ENCODE assay signal across 6 cellular contexts in genomic region chr12:55706840-55707671, GRCh38. TPM values are rescaled to one million over a fixed set of nuclear protein-coding genes. Genes with fewer than 3 reads are reported as not detected.
DNase-seq lines count a peak whose midpoint lies in the region; ATAC-seq and TF ChIP-seq lines count a peak whose summit lies in the region.

No MANE protein-coding gene starts in this region.

- TF ChIP-seq CTCF in fibroblast of villous mesenchyme (IDR thresholded peaks at IDR 0.05; ENCODE audit: insufficient read depth, low read depth, low read length) = no peak

- peaks cover 20% of the 10 kb centered on the region for H3K27me3 Mint-ChIP-seq in activated CD4-positive, alpha-beta T cell treated with anti-CD3 and anti-CD28 coated beads for 36 hours

- intact Hi-C loops in activated CD4-positive, alpha-beta T cell treated with anti-CD3 and anti-CD28 coated beads for 36 hours (cut with DNase I, micrococcal nuclease) = no loop called here

- H3K4me1 Mint-ChIP-seq in activated CD4-positive, alpha-beta T cell treated with anti-CD3 and anti-CD28 coated beads for 36 hours = peaks cover 18% of the 10 kb centered on the region

- peak overlapping the region; percentile 70 for H3K4me3 Mint-ChIP-seq in activated CD4-positive, alpha-beta T cell treated with anti-CD3 and anti-CD28 coated beads for 36 hours

- peak overlapping the region; percentile 56 for H3K4me3 ChIP-seq in fibroblast of villous mesenchyme (ENCODE audit: low read depth, low read length)

- CTCF ChIA-PET in activated CD4-positive, alpha-beta T cell treated with anti-CD3 and anti-CD28 coated beads for 36 hours (lab: Charles Lee) = interaction anchor here (0.7 to 3.0 kb wide), 8 partner anchors 10 to 917 kb away, joined by 3 to 13 read pairs (median 4); no protein-coding TSS in a partner anchor

- peak; percentile 27 for DNase-seq in activated CD4-positive, alpha-beta T cell treated with anti-CD3 and anti-CD28 coated beads for 36 hours
- no peak for DNase-seq in activated CD4-positive, alpha-beta T cell treated with anti-CD3 and anti-CD28 coated beads, Interleukin-2, amount 50 U/mL, for 1 hour
- DNase-seq in fibroblast of villous mesenchyme (ENCODE audit: low read depth) (no peak), SW480 (ENCODE audit: low spot score) (no peak)
- DNase-seq in stimulated activated naive CD8-positive, alpha-beta T cell treated with anti-CD3 and anti-CD28 coated beads, Interleukin-15, Interleukin-2, amounts not matched to agents 100 U/mL and 50 U/mL, for 24 hours = peak; percentile 24

- no peak overlapping the region for H3K27ac Mint-ChIP-seq in activated CD4-positive, alpha-beta T cell treated with anti-CD3 and anti-CD28 coated beads for 36 hours

- peak; percentile 27 for ATAC-seq in activated CD4-positive, alpha-beta T cell treated with anti-CD3 and anti-CD28 coated beads for 36 hours
- ATAC-seq in stimulated activated naive CD8-positive, alpha-beta T cell treated with anti-CD3 and anti-CD28 coated beads, Interleukin-15, Interleukin-2, amounts not matched to agents 100 U/mL and 50 U/mL, for 24 hours = no peak
- ATAC-seq in HG03196 (IDR thresholded peaks at IDR 0.05; ENCODE audit: unreplicated experiment) = no peak

- H3K9me3 Mint-ChIP-seq in activated CD4-positive, alpha-beta T cell treated with anti-CD3 and anti-CD28 coated beads for 36 hours (ENCODE audit: low read depth) = no peaks in the 10 kb centered on the region

- POLR2A ChIA-PET in activated CD4-positive, alpha-beta T cell treated with anti-CD3 and anti-CD28 coated beads for 36 hours (lab: Charles Lee) = no interaction called here

- no peaks in the 10 kb centered on the region for H3K36me3 Mint-ChIP-seq in activated CD4-positive, alpha-beta T cell treated with anti-CD3 and anti-CD28 coated beads for 36 hours (ENCODE audit: low read depth)

RNA-seq across cellular contexts. Expression of gene ITGA7, which starts 0.6 kb away (rescaled TPM):
- total RNA-seq in activated CD4-positive, alpha-beta T cell treated with anti-CD3 and anti-CD28 coated beads for 36 hours = 1 to 10 TPM; 5.5 to 5.6 TPM
- total RNA-seq in fibroblast of villous mesenchyme = 1.3 TPM in 2 replicates

RNA-seq across cellular contexts. Expression of gene BLOC1S1, which starts 8.8 kb away (rescaled TPM):
- 100 to 1,000 TPM; 107 to 115 TPM for total RNA-seq in activated CD4-positive, alpha-beta T cell treated with anti-CD3 and anti-CD28 coated beads for 36 hours
- total RNA-seq in fibroblast of villous mesenchyme = 36.3 and 54.4 TPM in 2 replicates

RNA-seq across cellular contexts. Expression of gene RDH5, which starts 13.1 kb away (rescaled TPM):
- 10 to 100 TPM in 1 of 2 experiments, 1 to 10 TPM in 1; 9.6 to 12.2 TPM for total RNA-seq in activated CD4-positive, alpha-beta T cell treated with anti-CD3 and anti-CD28 coated beads for 36 hours
- 3.9 and 6.0 TPM in 2 replicates for total RNA-seq in fibroblast of villous mesenchyme

RNA-seq across cellular contexts. Expression of gene CD63, which starts 21.8 kb away (rescaled TPM):
- total RNA-seq in activated CD4-positive, alpha-beta T cell treated with anti-CD3 and anti-CD28 coated beads for 36 hours = 100 to 1,000 TPM; 113 to 122 TPM
- total RNA-seq in fibroblast of villous mesenchyme = 2,280 and 2,284 TPM in 2 replicates

RNA-seq across cellular contexts. Expression of gene GDF11, which starts 35.9 kb away (rescaled TPM):
- 1 to 10 TPM; 7.5 to 9.5 TPM for total RNA-seq in activated CD4-positive, alpha-beta T cell treated with anti-CD3 and anti-CD28 coated beads for 36 hours
- 3.9 and 6.5 TPM in 2 replicates for total RNA-seq in fibroblast of villous mesenchyme

Comparison
In these comparisons a context has a peak if more than half of its experiments do, and no peak if none do; other contexts are left out.
1. DNase-seq: peak in activated CD4-positive, alpha-beta T cell treated with anti-CD3 and anti-CD28 coated beads for 36 hours (single experiment) and stimulated activated naive CD8-positive, alpha-beta T cell treated with anti-CD3 and anti-CD28 coated beads, Interleukin-15, Interleukin-2, amounts not matched to agents 100 U/mL and 50 U/mL, for 24 hours (single experiment); none in activated CD4-positive, alpha-beta T cell treated with anti-CD3 and anti-CD28 coated beads, Interleukin-2, amount 50 U/mL, for 1 hour (single experiment), fibroblast of villous mesenchyme (single experiment) and SW480 (single experiment).